Comparison of ENCODE assay signal across 11 cellular contexts in genomic region chr1:41045740-41046139, GRCh38. TPM values are rescaled to one million over a fixed set of nuclear protein-coding genes. Genes with fewer than 3 reads are reported as not detected.
A peak's percentile ranks its signal among the peaks of the same experiment; 100 is the strongest.
DNase-seq lines count a peak whose midpoint lies in the region; ATAC-seq and TF ChIP-seq lines count a peak whose summit lies in the region.
"Had no signal": no experiment of that assay in that cellular context is flagged by ENCODE, and none has a peak within 500 bp of the region (broad histone marks: within the 10 kb centered on the region; RNA-seq: fewer than 3 reads in every experiment).

No MANE protein-coding gene starts in this region.

- H3K4me3 ChIP-seq in astrocyte of the cerebellum (ENCODE audit: low read depth, low read length) = no peak overlapping the region

- no peaks in the 10 kb centered on the region for H3K4me1 Mint-ChIP-seq in osteocyte (ENCODE audit: unreplicated experiment)

- peak overlapping the region; percentile 46 for H3K27ac Mint-ChIP-seq in osteocyte (ENCODE audit: unreplicated experiment)
- H3K27ac Mint-ChIP-seq: IgD-negative memory B cell had no signal

- H3K27me3 ChIP-seq in foreskin keratinocyte = no peaks in the 10 kb centered on the region

- H3K27me3 Mint-ChIP-seq in osteocyte (ENCODE audit: unreplicated experiment) = no peaks in the 10 kb centered on the region
- H3K27me3 Mint-ChIP-seq: IgD-negative memory B cell had no signal

- H3K27ac ChIP-seq in foreskin keratinocyte = no peak overlapping the region

- H3K4me3 Mint-ChIP-seq in osteocyte (ENCODE audit: unreplicated experiment) = no peak overlapping the region
- H3K4me3 Mint-ChIP-seq: IgD-negative memory B cell had no signal

- TF ChIP-seq CTCF in astrocyte of the cerebellum (IDR thresholded peaks at IDR 0.05; ENCODE audit: low read depth, low read length, missing control alignments) = no peak
- no peak for TF ChIP-seq CTCF in foreskin keratinocyte (conservative IDR thresholded peaks at IDR 0.05)
- no peak for TF ChIP-seq CTCF in osteocyte (IDR thresholded peaks at IDR 0.05)

- DNase-seq in AG08395 (ENCODE audit: low spot score) (peak; percentile 75), astrocyte of the cerebellum (ENCODE audit: low read depth) (peak; percentile 67), foreskin keratinocyte (peak; percentile 92 to 96), osteocyte (ENCODE audit: extremely low spot score, unreplicated experiment) (no peak), kidney glomerular epithelial cell (lab: John Stamatoyannopoulos, UW) (no peak), OCI-M1 (lab: John Stamatoyannopoulos, UW) (no peak)
- DNase-seq: activated effector memory CD4-positive, alpha-beta T cell treated with anti-CD3 and anti-CD28 coated beads, Interleukin-2, amount 50 U/mL, for 16 hours; NCI-H524 had no signal

- H3K4me1 ChIP-seq in foreskin keratinocyte = peaks cover 31% of the 10 kb centered on the region

- peak; percentile 70 for ATAC-seq in foreskin keratinocyte
- ATAC-seq in HG03442 (IDR thresholded peaks at IDR 0.05; ENCODE audit: unreplicated experiment) = no peak
- ATAC-seq in GM21515 (IDR thresholded peaks at IDR 0.05; ENCODE audit: unreplicated experiment) = no peak

- in situ Hi-C loops in astrocyte of the cerebellum (cut with HindIII; ENCODE audit: low sequenced_read_pairs) = no loop called here

- H3K9me3 Mint-ChIP-seq in osteocyte (ENCODE audit: unreplicated experiment) = no peaks in the 10 kb centered on the region
- H3K9me3 Mint-ChIP-seq: IgD-negative memory B cell had no signal

- peaks cover 28% of the 10 kb centered on the region for H3K36me3 Mint-ChIP-seq in osteocyte (ENCODE audit: unreplicated experiment)

RNA-seq across cellular contexts. Expression of gene SLFNL1, which starts 24.2 kb away (rescaled TPM):
- 0.03 and 0.04 TPM in 2 replicates for total RNA-seq in foreskin keratinocyte
- polyA plus RNA-seq in foreskin keratinocyte = not detected in 2 replicates
- 0.29 and 0.30 TPM in 2 replicates for total RNA-seq in osteocyte

Comparison
In these comparisons a context has a peak if more than half of its experiments do, and no peak if none do; other contexts are left out.
1. DNase-seq: peak in AG08395 (single experiment), astrocyte of the cerebellum (single experiment) and foreskin keratinocyte (2 of 2); none in osteocyte (single experiment), kidney glomerular epithelial cell (single experiment) and OCI-M1 (single experiment).